10 cellular contexts compared by ENCODE assay signal in genomic region chr19:56253737-56254136, GRCh38. TPM values are rescaled to one million over a fixed set of nuclear protein-coding genes. Genes with fewer than 3 reads are reported as not detected.
A peak's percentile ranks its signal among the peaks of the same experiment; 100 is the strongest.
DNase-seq lines count a peak whose midpoint lies in the region; ATAC-seq and TF ChIP-seq lines count a peak whose summit lies in the region.
"Had no signal": no experiment of that assay in that cellular context is flagged by ENCODE, and none has a peak within 500 bp of the region (broad histone marks: within the 10 kb centered on the region; RNA-seq: fewer than 3 reads in every experiment).

No MANE protein-coding gene starts in this region.

- H3K9me2 ChIP-seq in Karpas-422 (replicated peaks; ENCODE audit: insufficient read depth, low read length): no peaks in the 10 kb centered on the region

- H3K9me3 ChIP-seq in Karpas-422 (ENCODE audit: low read length): no peaks in the 10 kb centered on the region
- H3K9me3 ChIP-seq in Peyer's patch: no peaks in the 10 kb centered on the region
- no peaks in the 10 kb centered on the region for H3K9me3 ChIP-seq in osteoblast (ENCODE audit: low read depth, low read length)
- H3K9me3 ChIP-seq: SJCRH30 had no signal

- no peak overlapping the region for H3K27ac Mint-ChIP-seq in T-helper 2 cell treated with Interferon-gamma antibody and Interleukin-4, amounts not matched to agents 5 μg/mL and 100 μg/mL, for 36 hours
- H3K27ac Mint-ChIP-seq in activated CD4-positive, alpha-beta T cell treated with anti-CD3 and anti-CD28 coated beads for 36 hours: no peak overlapping the region

- TF ChIP-seq CTCF in Peyer's patch (IDR thresholded peaks at IDR 0.05): peak in 4 of 6 experiments; percentile 27 to 64 (median 44)
- peak; percentile 53 for TF ChIP-seq CTCF in osteoblast (IDR thresholded peaks at IDR 0.05; ENCODE audit: extremely low read depth, low read depth, low read length)

- H3K27me3 ChIP-seq in Karpas-422 (ENCODE audit: low read length): no peaks in the 10 kb centered on the region
- no peaks in the 10 kb centered on the region for H3K27me3 ChIP-seq in Peyer's patch
- H3K27me3 ChIP-seq in osteoblast (ENCODE audit: insufficient read depth, low read length): no peaks in the 10 kb centered on the region
- H3K27me3 ChIP-seq: SJCRH30 had no signal

- no peaks in the 10 kb centered on the region for H3K27me3 Mint-ChIP-seq in T-helper 2 cell treated with Interferon-gamma antibody and Interleukin-4, amounts not matched to agents 5 μg/mL and 100 μg/mL, for 36 hours (ENCODE audit: low read depth)
- no peaks in the 10 kb centered on the region for H3K27me3 Mint-ChIP-seq in activated CD4-positive, alpha-beta T cell treated with anti-CD3 and anti-CD28 coated beads for 36 hours

- peak; percentile 56 for ATAC-seq in esophagus mucosa
- no peak for ATAC-seq in activated CD4-positive, alpha-beta T cell treated with anti-CD3 and anti-CD28 coated beads for 36 hours

- H3K9me3 Mint-ChIP-seq in T-helper 2 cell treated with Interferon-gamma antibody and Interleukin-4, amounts not matched to agents 5 μg/mL and 100 μg/mL, for 36 hours: peaks cover 5% of the 10 kb centered on the region
- H3K9me3 Mint-ChIP-seq in activated CD4-positive, alpha-beta T cell treated with anti-CD3 and anti-CD28 coated beads for 36 hours (ENCODE audit: low read depth): no peaks in the 10 kb centered on the region

- POLR2A ChIA-PET in activated CD4-positive, alpha-beta T cell treated with anti-CD3 and anti-CD28 coated beads for 36 hours (lab: Charles Lee): interaction anchor here (1.5 kb wide), 1 partner anchor 80 kb away, joined by 3 read pairs; no protein-coding TSS in a partner anchor

- CTCF ChIA-PET in activated CD4-positive, alpha-beta T cell treated with anti-CD3 and anti-CD28 coated beads for 36 hours (lab: Charles Lee): interaction anchor here (0.6 to 6.5 kb wide), 20 partner anchors 10 to 833 kb away, joined by 3 to 72 read pairs (median 6); partner anchors contain the start of gene ZSCAN5A

- H3K4me3 ChIP-seq in Karpas-422 (ENCODE audit: low read length): no peak overlapping the region
- no peak overlapping the region for H3K4me3 ChIP-seq in Peyer's patch
- H3K4me3 ChIP-seq in osteoblast (ENCODE audit: insufficient read depth, low read length): no peak overlapping the region
- H3K4me3 ChIP-seq: SJCRH30 had no signal

- H3K27ac ChIP-seq in Karpas-422 (ENCODE audit: low read length): no peak overlapping the region
- H3K27ac ChIP-seq in Peyer's patch: no peak overlapping the region
- no peak overlapping the region for H3K27ac ChIP-seq in osteoblast (ENCODE audit: low read depth, low read length)
- H3K27ac ChIP-seq: SJCRH30 had no signal

- no peak overlapping the region for H3K9ac ChIP-seq in Karpas-422 (ENCODE audit: low read length)

- H3K4me3 Mint-ChIP-seq in T-helper 2 cell treated with Interferon-gamma antibody and Interleukin-4, amounts not matched to agents 5 μg/mL and 100 μg/mL, for 36 hours: no peak overlapping the region
- H3K4me3 Mint-ChIP-seq in activated CD4-positive, alpha-beta T cell treated with anti-CD3 and anti-CD28 coated beads for 36 hours: no peak overlapping the region

- H3K4me2 ChIP-seq in Karpas-422 (ENCODE audit: low read depth, low read length, poor library complexity, severe bottlenecking) (no peak overlapping the region), osteoblast (ENCODE audit: insufficient read depth, low read length) (no peak overlapping the region)

- H3K4me1 ChIP-seq in Karpas-422 (ENCODE audit: low read length) (no peaks in the 10 kb centered on the region), Peyer's patch (no peaks in the 10 kb centered on the region), osteoblast (ENCODE audit: insufficient read depth, low read length) (no peaks in the 10 kb centered on the region)
- H3K4me1 ChIP-seq: SJCRH30 had no signal

- H3K79me2 ChIP-seq in Karpas-422 (ENCODE audit: low read length) (no peaks in the 10 kb centered on the region), osteoblast (ENCODE audit: insufficient read depth, low read length) (no peaks in the 10 kb centered on the region)

- H4K20me1 ChIP-seq in Karpas-422 (ENCODE audit: insufficient read depth, low read depth, low read length): 0 out of 2 replicates have a peak, but pooled peaks cover 3% of the 10 kb centered on the region
- H4K20me1 ChIP-seq in osteoblast (ENCODE audit: insufficient read depth, low read length): peaks cover 3% of the 10 kb centered on the region

- no peaks in the 10 kb centered on the region for H3K4me1 Mint-ChIP-seq in T-helper 2 cell treated with Interferon-gamma antibody and Interleukin-4, amounts not matched to agents 5 μg/mL and 100 μg/mL, for 36 hours (ENCODE audit: low read depth)
- peaks cover 3% of the 10 kb centered on the region for H3K4me1 Mint-ChIP-seq in activated CD4-positive, alpha-beta T cell treated with anti-CD3 and anti-CD28 coated beads for 36 hours

- no peaks in the 10 kb centered on the region for H3K36me3 ChIP-seq in Karpas-422 (ENCODE audit: insufficient read depth, low read length)
- no peaks in the 10 kb centered on the region for H3K36me3 ChIP-seq in Peyer's patch
- no peaks in the 10 kb centered on the region for H3K36me3 ChIP-seq in osteoblast (ENCODE audit: insufficient read depth, low read length)
- H3K36me3 ChIP-seq: SJCRH30 had no signal

- intact Hi-C loops in activated CD4-positive, alpha-beta T cell treated with anti-CD3 and anti-CD28 coated beads for 36 hours (cut with DNase I, micrococcal nuclease): loop anchor here (1.0 to 5.0 kb wide), 6 partner anchors 59 to 845 kb away; partner anchors contain the start of gene ZSCAN5A (in 1 of the 2)

- H2AFZ ChIP-seq in Karpas-422 (ENCODE audit: low read length): no peak overlapping the region
- no peak overlapping the region for H2AFZ ChIP-seq in osteoblast (ENCODE audit: low read length)

- DNase-seq in DMS79 treated with DMSO at 0.1 percent for 48 hours (lab: John Stamatoyannopoulos, UW) (peak; percentile 46), Karpas-422 (peak; percentile 91), Peyer's patch (no peak), osteoblast (ENCODE audit: insufficient read length, low spot score, missing footprints) (peak; percentile 57), GOT3 (lab: John Stamatoyannopoulos, UW) (no peak)
- no peak for DNase-seq in T-helper 2 cell treated with Interferon-gamma antibody and Interleukin-4, amounts not matched to agents 5 μg/mL and 100 μg/mL, for 36 hours (ENCODE audit: low spot score)
- DNase-seq in activated CD4-positive, alpha-beta T cell treated with anti-CD3 and anti-CD28 coated beads for 36 hours: no peak

- no peaks in the 10 kb centered on the region for H3K36me3 Mint-ChIP-seq in T-helper 2 cell treated with Interferon-gamma antibody and Interleukin-4, amounts not matched to agents 5 μg/mL and 100 μg/mL, for 36 hours (ENCODE audit: low read depth)
- peaks cover 3% of the 10 kb centered on the region for H3K36me3 Mint-ChIP-seq in activated CD4-positive, alpha-beta T cell treated with anti-CD3 and anti-CD28 coated beads for 36 hours (ENCODE audit: low read depth)

- no peak for TF ChIP-seq POLR2A in Peyer's patch (IDR thresholded peaks at IDR 0.05)

RNA-seq across cellular contexts. Expression of gene EDDM13, which starts 18.8 kb away (rescaled TPM):
- not detected in 2 replicates for total RNA-seq in Karpas-422 (2014; rRNA removed; shearing (Covaris generic); ENCODE audit: low replicate concordance)
- total RNA-seq in Peyer's patch: not detected
- 1.4 TPM for total RNA-seq in esophagus mucosa
- total RNA-seq in osteoblast: not detected in 2 replicates
- under 1 TPM; 0.30 to 0.76 TPM for total RNA-seq in activated CD4-positive, alpha-beta T cell treated with anti-CD3 and anti-CD28 coated beads for 36 hours
- total RNA-seq: mononuclear cell, SJCRH30 had no signal

RNA-seq across cellular contexts. Expression of gene ZSCAN5C, which starts 51.7 kb away (rescaled TPM):
- not detected in 2 replicates for total RNA-seq in Karpas-422 (2014; rRNA removed; shearing (Covaris generic); ENCODE audit: low replicate concordance)
- total RNA-seq in Peyer's patch (not detected), esophagus mucosa (not detected), osteoblast (not detected in 2 replicates)
- total RNA-seq in activated CD4-positive, alpha-beta T cell treated with anti-CD3 and anti-CD28 coated beads for 36 hours: not detected
- total RNA-seq: mononuclear cell, SJCRH30 had no signal

RNA-seq across cellular contexts. Expression of gene ZSCAN5B, which starts 56.2 kb away (rescaled TPM):
- total RNA-seq in Karpas-422 (2014; rRNA removed; shearing (Covaris generic); ENCODE audit: low replicate concordance): 0.18 TPM in 1 of 2 replicates, not detected in the other
- total RNA-seq in Peyer's patch (not detected), esophagus mucosa (not detected), osteoblast (under 0.01 TPM in 1 of 2 replicates, not detected in the other)
- total RNA-seq in activated CD4-positive, alpha-beta T cell treated with anti-CD3 and anti-CD28 coated beads for 36 hours: not detected
- total RNA-seq: mononuclear cell had no signal

Comparison
In these comparisons a context has a peak if more than half of its experiments do, and no peak if none do; other contexts are left out.
1. DNase-seq: peak in DMS79 treated with DMSO at 0.1 percent for 48 hours (single experiment), Karpas-422 (single experiment) and osteoblast (single experiment); none in Peyer's patch (0 of 3), GOT3 (single experiment), T-helper 2 cell treated with Interferon-gamma antibody and Interleukin-4, amounts not matched to agents 5 μg/mL and 100 μg/mL, for 36 hours (single experiment) and activated CD4-positive, alpha-beta T cell treated with anti-CD3 and anti-CD28 coated beads for 36 hours (single experiment).